In genomic region chr13:70380809-70381208, GRCh38 we compare ENCODE assay signal across 21 cellular contexts.
"Had no signal": no experiment of that assay in that cellular context is flagged by ENCODE, and none has a peak within 500 bp of the region (broad histone marks: within the 10 kb centered on the region; RNA-seq: fewer than 3 reads in every experiment).

No MANE protein-coding gene starts in this region.

- H3K4me3 ChIP-seq: gastroesophageal sphincter, lung, psoas muscle, right atrium auricular region, smooth muscle cell, suprapubic skin, tibial artery, upper lobe of left lung, vagina had no signal

- H3K4me1 ChIP-seq: gastroesophageal sphincter, parathyroid adenoma, psoas muscle, right atrium auricular region, suprapubic skin, tibial artery, upper lobe of left lung, vagina had no signal

- H3K9ac ChIP-seq: parathyroid adenoma had no signal

- H3K36me3 ChIP-seq: gastroesophageal sphincter, right atrium auricular region, suprapubic skin, tibial artery, upper lobe of left lung, vagina had no signal

- DNase-seq: effector memory CD4-positive, alpha-beta T cell; glutamatergic neuron; islet precursor cell; left ventricle myocardium superior; mesenchymal stem cell; naive thymus-derived CD4-positive, alpha-beta T cell; nephron progenitor cell; psoas muscle; stimulated activated CD4-positive, alpha-beta T cell treated with anti-CD3 and anti-CD28 coated beads, Interleukin-2, amount 100 ng/mL, for 48 hours; stimulated activated naive CD4-positive, alpha-beta T cell treated with Interleukin-2 at 50 U/mL for 16 hours; tibial artery; upper lobe of left lung had no signal

- FAIRE-seq: endometrium had no signal

- ATAC-seq: esophagus mucosa; gastroesophageal sphincter; left ventricle myocardium superior; naive thymus-derived CD4-positive, alpha-beta T cell; psoas muscle had no signal

- H3K9me3 ChIP-seq: gastroesophageal sphincter, psoas muscle, right atrium auricular region, suprapubic skin, tibial artery, upper lobe of left lung, vagina had no signal

- H3K27me3 ChIP-seq: gastroesophageal sphincter, right atrium auricular region, suprapubic skin, tibial artery, upper lobe of left lung, vagina had no signal

- H3K27ac ChIP-seq: gastroesophageal sphincter, parathyroid adenoma, psoas muscle, right atrium auricular region, suprapubic skin, tibial artery, upper lobe of left lung, vagina had no signal
